ENCODE assay signal across 8 cellular contexts in the genomic region with DNA sequence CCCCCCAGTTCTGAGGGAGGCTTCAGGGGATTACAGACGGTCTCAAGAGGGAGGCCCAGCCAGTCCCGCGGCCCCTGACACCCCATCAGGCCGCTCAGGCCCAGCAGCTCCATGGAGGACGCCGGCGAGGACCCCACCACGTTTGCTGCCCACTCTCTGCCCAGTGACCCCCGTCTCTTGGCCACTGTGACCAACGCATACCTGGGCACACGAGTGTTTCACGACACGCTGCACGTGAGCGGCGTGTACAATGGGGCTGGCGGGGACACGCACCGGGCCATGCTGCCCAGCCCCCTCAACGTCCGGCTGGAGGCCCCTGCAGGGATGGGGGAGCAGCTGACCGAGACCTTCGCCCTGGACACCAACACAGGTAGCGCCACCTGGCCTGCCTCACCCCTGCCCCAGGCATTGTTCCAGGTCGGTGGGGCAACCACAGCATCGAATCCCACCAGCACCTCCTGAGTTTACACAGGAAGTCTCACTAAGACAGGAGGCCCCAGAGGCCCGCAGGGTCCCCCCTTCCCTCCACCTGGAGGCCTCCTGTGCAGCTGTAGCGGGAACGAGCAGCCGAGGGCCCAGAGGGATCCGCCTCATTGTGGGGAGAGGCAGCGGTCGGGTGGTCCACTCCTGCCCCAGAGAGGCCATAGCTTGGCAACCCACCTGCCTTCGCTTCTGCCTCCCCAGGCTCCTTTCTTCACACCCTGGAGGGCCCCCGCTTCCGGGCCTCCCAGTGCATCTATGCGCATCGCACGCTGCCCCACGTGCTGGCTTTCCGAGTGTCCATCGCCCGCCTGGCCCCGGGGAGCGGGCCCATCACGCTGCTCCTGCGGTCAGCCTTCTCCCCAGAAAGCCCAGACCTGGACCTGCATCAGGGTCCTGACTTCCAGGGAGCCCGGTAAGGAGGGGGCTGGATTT. TPM values are rescaled to one million over a fixed set of nuclear protein-coding genes. Genes with fewer than 3 reads are reported as not detected.
DNase-seq lines count a peak whose midpoint lies in the region; ATAC-seq and TF ChIP-seq lines count a peak whose summit lies in the region.
"Had no signal": no experiment of that assay in that cellular context is flagged by ENCODE, and none has a peak within 500 bp of the region (broad histone marks: within the 10 kb centered on the region; RNA-seq: fewer than 3 reads in every experiment).

No MANE protein-coding gene starts in this region.

- peak overlapping the region; percentile 24; the same call in 1 of the 2 replicates for H3K23ac ChIP-seq in IMR-90 (ENCODE audit: low read depth, low read length)

- H3K36me3 Mint-ChIP-seq in activated T-helper 1 cell treated with anti-CD3 and anti-CD28 coated beads, Interleukin-12 subunit alpha, Interleukin-12 subunit beta, Interleukin-2, Interleukin-4 antibody, amounts not matched to agents 30 ng/mL and 10 ng/mL and 1 ng/mL, durations not matched to agents 14 hours and 24 hours and 36 hours (ENCODE audit: low read depth), result peaks cover 15% of the 10 kb centered on the region

- CTCF ChIA-PET in IMR-90 (lab: Yijun Ruan, JAX), result no interaction called here

- H3K27me3 ChIP-seq in IMR-90 (ENCODE audit: control insufficient read depth, insufficient read depth, low read length) (peaks cover 15% of the 10 kb centered on the region; the same call in 1 of the 2 replicates), iPS-15b (ENCODE audit: control insufficient read depth, insufficient read depth, low read length) (peaks cover 16% of the 10 kb centered on the region)

- TF ChIP-seq POLR2A in IMR-90 (IDR thresholded peaks at IDR 0.05; ENCODE audit: low read depth, low read length), result no peak

- H3K9me3 ChIP-seq in IMR-90 (ENCODE audit: control insufficient read depth, insufficient read depth, low read length) (no peaks in the 10 kb centered on the region), iPS-15b (ENCODE audit: control insufficient read depth, insufficient read depth, low read length) (no peaks in the 10 kb centered on the region)

- H4K5ac ChIP-seq in IMR-90 (ENCODE audit: low read depth, low read length), result no peak overlapping the region

- H2BK5ac ChIP-seq in IMR-90 (ENCODE audit: low read depth, low read length, poor library complexity, severe bottlenecking), result no peak overlapping the region

- H3K14ac ChIP-seq in IMR-90 (replicated peaks; ENCODE audit: low read depth, low read length), result peak overlapping the region; percentile 32; the same call in 1 of the 2 replicates

- H3K4me2 ChIP-seq in IMR-90 (ENCODE audit: low read depth, low read length), result peak overlapping the region; percentile 83

- H2BK120ac ChIP-seq in IMR-90 (ENCODE audit: low read depth, low read length), result no peak overlapping the region

- H3K27me3 Mint-ChIP-seq in activated T-helper 1 cell treated with anti-CD3 and anti-CD28 coated beads, Interleukin-12 subunit alpha, Interleukin-12 subunit beta, Interleukin-2, Interleukin-4 antibody, amounts not matched to agents 30 ng/mL and 10 ng/mL and 1 ng/mL, durations not matched to agents 14 hours and 24 hours and 36 hours (ENCODE audit: insufficient read depth), result peaks cover 6% of the 10 kb centered on the region
- H3K27me3 Mint-ChIP-seq in stimulated activated naive CD8-positive, alpha-beta T cell treated with anti-CD3 and anti-CD28 coated beads, Interleukin-15, amount 100 ng/mL, for 72 hours, result no peaks in the 10 kb centered on the region

- no peaks in the 10 kb centered on the region for H3K9me3 Mint-ChIP-seq in activated T-helper 1 cell treated with anti-CD3 and anti-CD28 coated beads, Interleukin-12 subunit alpha, Interleukin-12 subunit beta, Interleukin-2, Interleukin-4 antibody, amounts not matched to agents 30 ng/mL and 10 ng/mL and 1 ng/mL, durations not matched to agents 14 hours and 24 hours and 36 hours
- H3K9me3 Mint-ChIP-seq in stimulated activated naive CD8-positive, alpha-beta T cell treated with anti-CD3 and anti-CD28 coated beads, Interleukin-15, amount 100 ng/mL, for 72 hours, result no peaks in the 10 kb centered on the region

- POLR2A ChIA-PET in IMR-90 (lab: Charles Lee; ENCODE audit: unreplicated experiment), result no interaction called here

- no peak for DNase-seq in IMR-90
- no peak for DNase-seq in activated T-helper 1 cell treated with anti-CD3 and anti-CD28 coated beads, Interleukin-12 subunit alpha, Interleukin-12 subunit beta, Interleukin-2, Interleukin-4 antibody, amounts not matched to agents 30 ng/mL and 10 ng/mL and 1 ng/mL, durations not matched to agents 14 hours and 24 hours and 36 hours (ENCODE audit: low spot score)
- DNase-seq in stimulated activated naive CD8-positive, alpha-beta T cell treated with anti-CD3 and anti-CD28 coated beads, Interleukin-15, amount 100 ng/mL, for 72 hours, result peak in 1 of 2 donors; percentile 43
- DNase-seq in SW 1271 (lab: John Stamatoyannopoulos, UW), result no peak
- DNase-seq in NCI-H748 treated with DMSO at 0.1 percent for 48 hours (lab: John Stamatoyannopoulos, UW), result no peak
- DNase-seq: RPMI8226 had no signal

- H2AK9ac ChIP-seq in IMR-90 (replicated peaks; ENCODE audit: low read depth, low read length, poor library complexity), result peak overlapping the region; percentile 97

- intact Hi-C loops in IMR-90 (cut with micrococcal nuclease), result no loop called here
- intact Hi-C loops in activated T-helper 1 cell treated with anti-CD3 and anti-CD28 coated beads, Interleukin-12 subunit alpha, Interleukin-12 subunit beta, Interleukin-2, Interleukin-4 antibody, amounts not matched to agents 30 ng/mL and 10 ng/mL and 1 ng/mL, durations not matched to agents 14 hours and 24 hours and 36 hours (cut with micrococcal nuclease), result loop anchor here (2.0 to 5.0 kb wide), 5 partner anchors 19 to 67 kb away; partner anchors contain the start of genes PSMD13 and SIRT3

- H4K20me1 ChIP-seq in IMR-90 (ENCODE audit: insufficient read depth, low read length), result no peaks in the 10 kb centered on the region

- in situ Hi-C loops in IMR-90 (cut with MboI; ENCODE audit: low sequenced_read_pairs), result loop anchor here (10.0 kb wide), 1 partner anchor 65 kb away; no protein-coding TSS in a partner anchor

- H3K56ac ChIP-seq in IMR-90 (ENCODE audit: extremely low read depth, insufficient read depth, low read length), result no peak overlapping the region

- peaks cover 33% of the 10 kb centered on the region for H3K4me1 Mint-ChIP-seq in activated T-helper 1 cell treated with anti-CD3 and anti-CD28 coated beads, Interleukin-12 subunit alpha, Interleukin-12 subunit beta, Interleukin-2, Interleukin-4 antibody, amounts not matched to agents 30 ng/mL and 10 ng/mL and 1 ng/mL, durations not matched to agents 14 hours and 24 hours and 36 hours (ENCODE audit: low read depth)
- peaks cover 88% of the 10 kb centered on the region for H3K4me1 Mint-ChIP-seq in stimulated activated naive CD8-positive, alpha-beta T cell treated with anti-CD3 and anti-CD28 coated beads, Interleukin-15, amount 100 ng/mL, for 72 hours

- no peak overlapping the region for H2BK15ac ChIP-seq in IMR-90 (ENCODE audit: low read depth, low read length)

- H2AFZ ChIP-seq in IMR-90 (replicated peaks; ENCODE audit: low read length, poor library complexity), result peak overlapping the region; percentile 71

- dilution Hi-C loops in IMR-90 (cut with HindIII; ENCODE audit: low sequenced_read_pairs, unreplicated experiment), result no loop called here

- no peak for TF ChIP-seq CTCF in IMR-90 (conservative IDR thresholded peaks at IDR 0.05; ENCODE audit: low read depth, low read length)

- peak overlapping the region; percentile 42; the same call in 1 of the 2 replicates for H3K4me3 ChIP-seq in IMR-90 (ENCODE audit: insufficient read depth, low read depth, low read length)
- H3K4me3 ChIP-seq in iPS-15b (ENCODE audit: low read depth, low read length), result peak overlapping the region; percentile 32

- ATAC-seq in IMR-90 (ENCODE audit: low read depth) (no peak), HG02588 (IDR thresholded peaks at IDR 0.05; ENCODE audit: unreplicated experiment) (no peak)
- ATAC-seq in stimulated activated naive CD8-positive, alpha-beta T cell treated with anti-CD3 and anti-CD28 coated beads, Interleukin-15, amount 100 ng/mL, for 72 hours, result peak; percentile 10

- H3K9ac ChIP-seq in IMR-90 (ENCODE audit: low read depth, low read length) (peak overlapping the region; percentile 54; the same call in 1 of the 2 replicates), iPS-15b (ENCODE audit: low read depth, low read length) (no peak overlapping the region)

- H3K36me3 ChIP-seq in IMR-90 (ENCODE audit: control insufficient read depth, insufficient read depth, low read length) (peaks cover 19% of the 10 kb centered on the region), iPS-15b (ENCODE audit: control insufficient read depth, insufficient read depth, low read length) (peaks cover 41% of the 10 kb centered on the region)

- no peak overlapping the region for H3K27ac ChIP-seq in IMR-90 (ENCODE audit: insufficient read depth, low read length)

- no TSS peak for BruUV-seq in IMR-90 (replicated peaks; lab: Mats Ljungman, UMichigan)

- peaks cover 0 to 7% of the 10 kb centered on the region in 2 experiments; a peak in 3 of 4 replicates for H3K79me1 ChIP-seq in IMR-90 (ENCODE audit: low read depth in 1 of 2, low read length in 2 of 2)

- no peak overlapping the region; the same call in 1 of the 2 replicates for H4K91ac ChIP-seq in IMR-90 (ENCODE audit: insufficient read depth, low read depth, low read length)

- H3K27ac Mint-ChIP-seq in activated T-helper 1 cell treated with anti-CD3 and anti-CD28 coated beads, Interleukin-12 subunit alpha, Interleukin-12 subunit beta, Interleukin-2, Interleukin-4 antibody, amounts not matched to agents 30 ng/mL and 10 ng/mL and 1 ng/mL, durations not matched to agents 14 hours and 24 hours and 36 hours, result peak overlapping the region; percentile 65
- H3K27ac Mint-ChIP-seq in stimulated activated naive CD8-positive, alpha-beta T cell treated with anti-CD3 and anti-CD28 coated beads, Interleukin-15, amount 100 ng/mL, for 72 hours, result peak overlapping the region; percentile 91 to 99

- WGBS in IMR-90 (ENCODE audit: extremely low coverage in 2 of 2, insufficient read length in 1 of 2), 2 experiments, result 89% methylated on average over 30 of the region's 48 CpGs; no CpG with 5 or more reads in 1 of the 2 experiments

- H3K18ac ChIP-seq in IMR-90 (ENCODE audit: low read depth, low read length), result no peak overlapping the region

- H3K4me1 ChIP-seq in IMR-90 (ENCODE audit: control insufficient read depth, insufficient read depth, low read length) (peaks cover 4% of the 10 kb centered on the region; the same call in 1 of the 2 replicates), iPS-15b (ENCODE audit: control insufficient read depth, insufficient read depth, low read length) (peaks cover 5% of the 10 kb centered on the region)

- TF ChIP-seq RAD21 in IMR-90 (IDR thresholded peaks at IDR 0.05; ENCODE audit: low read length), result no peak

- H3K4ac ChIP-seq in IMR-90 (ENCODE audit: low read depth, low read length), result peak overlapping the region; percentile 56

- peak overlapping the region; percentile 64 to 86; a peak in 3 of 4 replicates for H4K8ac ChIP-seq in IMR-90 (ENCODE audit: low read depth in 2 of 2, low read length in 2 of 2)

- no peaks in the 10 kb centered on the region for H3K9me1 ChIP-seq in IMR-90 (ENCODE audit: insufficient read depth, low read length)

- H3K4me3 Mint-ChIP-seq in activated T-helper 1 cell treated with anti-CD3 and anti-CD28 coated beads, Interleukin-12 subunit alpha, Interleukin-12 subunit beta, Interleukin-2, Interleukin-4 antibody, amounts not matched to agents 30 ng/mL and 10 ng/mL and 1 ng/mL, durations not matched to agents 14 hours and 24 hours and 36 hours, result peak overlapping the region; percentile 71
- H3K4me3 Mint-ChIP-seq in stimulated activated naive CD8-positive, alpha-beta T cell treated with anti-CD3 and anti-CD28 coated beads, Interleukin-15, amount 100 ng/mL, for 72 hours, result peak overlapping the region; percentile 91 to 95

- peak overlapping the region; percentile 75 for H2AK5ac ChIP-seq in IMR-90 (ENCODE audit: low read depth, low read length)

- H2BK20ac ChIP-seq in IMR-90 (ENCODE audit: low read depth, low read length), result no peak overlapping the region

RNA-seq across cellular contexts. Expression of gene PGGHG, which starts 1.0 kb away (rescaled TPM):
- total RNA-seq in IMR-90 (2012; rRNA removed), result 1.4 and 1.8 TPM in 2 replicates
- 16.2 and 17.0 TPM in 2 replicates for polyA plus RNA-seq in IMR-90 (2012; rRNA removed)
- 2.1 and 3.3 TPM in 2 replicates for polyA plus RNA-seq in IMR-90 (2012; cell fraction: cytosol; rRNA removed)
- polyA plus RNA-seq in IMR-90 (2012; cell fraction: nucleus; rRNA removed; ENCODE audit: low replicate concordance), result 170 and 305 TPM in 2 replicates
- 164 and 167 TPM in 2 replicates for total RNA-seq in activated T-helper 1 cell treated with anti-CD3 and anti-CD28 coated beads, Interleukin-12 subunit alpha, Interleukin-12 subunit beta, Interleukin-2, Interleukin-4 antibody, amounts not matched to agents 30 ng/mL and 10 ng/mL and 1 ng/mL, durations not matched to agents 14 hours and 24 hours and 36 hours

RNA-seq across cellular contexts. Expression of gene IFITM5, which starts 9.4 kb away (rescaled TPM):
- total RNA-seq in IMR-90 (2012; rRNA removed), result not detected in 2 replicates
- not detected in 2 replicates for polyA plus RNA-seq in IMR-90 (2012; rRNA removed)
- polyA plus RNA-seq in IMR-90 (2012; cell fraction: cytosol; rRNA removed), result not detected in 2 replicates
- polyA plus RNA-seq in IMR-90 (2012; cell fraction: nucleus; rRNA removed; ENCODE audit: low replicate concordance), result not detected in 2 replicates
- total RNA-seq in activated T-helper 1 cell treated with anti-CD3 and anti-CD28 coated beads, Interleukin-12 subunit alpha, Interleukin-12 subunit beta, Interleukin-2, Interleukin-4 antibody, amounts not matched to agents 30 ng/mL and 10 ng/mL and 1 ng/mL, durations not matched to agents 14 hours and 24 hours and 36 hours, result not detected in 2 replicates

RNA-seq across cellular contexts. Expression of gene NLRP6, which starts 11.8 kb away (rescaled TPM):
- total RNA-seq in IMR-90 (2012; rRNA removed), result not detected in 2 replicates
- polyA plus RNA-seq in IMR-90 (2012; rRNA removed), result not detected in 2 replicates
- not detected in 2 replicates for polyA plus RNA-seq in IMR-90 (2012; cell fraction: cytosol; rRNA removed)
- polyA plus RNA-seq in IMR-90 (2012; cell fraction: nucleus; rRNA removed; ENCODE audit: low replicate concordance), result 0.02 TPM in 1 of 2 replicates, not detected in the other
- total RNA-seq in activated T-helper 1 cell treated with anti-CD3 and anti-CD28 coated beads, Interleukin-12 subunit alpha, Interleukin-12 subunit beta, Interleukin-2, Interleukin-4 antibody, amounts not matched to agents 30 ng/mL and 10 ng/mL and 1 ng/mL, durations not matched to agents 14 hours and 24 hours and 36 hours, result 4.9 and 5.2 TPM in 2 replicates

RNA-seq across cellular contexts. Expression of gene IFITM2, which starts 17.7 kb away (rescaled TPM):
- total RNA-seq in IMR-90 (2012; rRNA removed), result 26.4 and 31.2 TPM in 2 replicates
- 564 and 600 TPM in 2 replicates for polyA plus RNA-seq in IMR-90 (2012; rRNA removed)
- polyA plus RNA-seq in IMR-90 (2012; cell fraction: cytosol; rRNA removed), result 588 and 1,067 TPM in 2 replicates
- 95.2 and 139 TPM in 2 replicates for polyA plus RNA-seq in IMR-90 (2012; cell fraction: nucleus; rRNA removed; ENCODE audit: low replicate concordance)
- total RNA-seq in activated T-helper 1 cell treated with anti-CD3 and anti-CD28 coated beads, Interleukin-12 subunit alpha, Interleukin-12 subunit beta, Interleukin-2, Interleukin-4 antibody, amounts not matched to agents 30 ng/mL and 10 ng/mL and 1 ng/mL, durations not matched to agents 14 hours and 24 hours and 36 hours, result 494 and 521 TPM in 2 replicates

RNA-seq across cellular contexts. Expression of gene IFITM1, which starts 23.9 kb away (rescaled TPM):
- 14.4 and 24.2 TPM in 2 replicates for total RNA-seq in IMR-90 (2012; rRNA removed)
- 67.5 and 68.9 TPM in 2 replicates for polyA plus RNA-seq in IMR-90 (2012; rRNA removed)
- polyA plus RNA-seq in IMR-90 (2012; cell fraction: cytosol; rRNA removed), result 54.7 and 163 TPM in 2 replicates
- 25.1 and 28.0 TPM in 2 replicates for polyA plus RNA-seq in IMR-90 (2012; cell fraction: nucleus; rRNA removed; ENCODE audit: low replicate concordance)
- 208 and 214 TPM in 2 replicates for total RNA-seq in activated T-helper 1 cell treated with anti-CD3 and anti-CD28 coated beads, Interleukin-12 subunit alpha, Interleukin-12 subunit beta, Interleukin-2, Interleukin-4 antibody, amounts not matched to agents 30 ng/mL and 10 ng/mL and 1 ng/mL, durations not matched to agents 14 hours and 24 hours and 36 hours

Comparison
In these comparisons a context has a peak if more than half of its experiments do, and no peak if none do; other contexts are left out.
1. RNA of gene PGGHG, which starts 1.0 kb away (total RNA-seq): 164 to 167 TPM in activated T-helper 1 cell treated with anti-CD3 and anti-CD28 coated beads, Interleukin-12 subunit alpha, Interleukin-12 subunit beta, Interleukin-2, Interleukin-4 antibody, amounts not matched to agents 30 ng/mL and 10 ng/mL and 1 ng/mL, durations not matched to agents 14 hours and 24 hours and 36 hours; 1.4 to 1.8 TPM in IMR-90; every median in the first group is over 10 times any median in the second.